Comparison of ENCODE assay signal across 10 cellular contexts in the genomic region with DNA sequence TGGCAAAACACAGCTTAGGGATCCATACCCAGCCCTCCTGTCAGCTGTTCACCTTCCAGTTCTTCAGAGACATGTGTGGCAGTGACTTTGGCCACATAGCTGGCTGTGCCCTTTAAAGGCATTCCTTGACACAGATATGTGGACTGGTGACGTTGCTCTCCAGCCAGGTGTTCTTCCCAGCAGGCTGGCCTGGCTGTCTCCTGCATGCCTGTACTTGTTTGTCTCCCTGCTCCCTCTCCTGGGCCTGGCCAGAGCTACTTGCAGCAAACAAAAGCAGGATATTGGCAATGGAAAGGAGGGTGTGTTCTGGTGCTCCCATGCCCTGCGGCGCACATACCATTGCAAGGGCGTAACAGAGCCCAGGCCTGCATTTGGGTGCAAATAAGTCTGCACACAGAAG. TPM values are rescaled to one million over a fixed set of nuclear protein-coding genes. Genes with fewer than 3 reads are reported as not detected.
DNase-seq lines count a peak whose midpoint lies in the region; ATAC-seq and TF ChIP-seq lines count a peak whose summit lies in the region.
"Had no signal": no experiment of that assay in that cellular context is flagged by ENCODE, and none has a peak within 500 bp of the region (broad histone marks: within the 10 kb centered on the region; RNA-seq: fewer than 3 reads in every experiment).

No MANE protein-coding gene starts in this region.

- peak overlapping the region; percentile 88 to 98 for H3K27ac ChIP-seq in breast epithelium
- H3K27ac ChIP-seq in suprapubic skin: peak overlapping the region; percentile 76
- H3K27ac ChIP-seq: cardiac muscle cell had no signal

- H3K4me3 ChIP-seq in breast epithelium: peak overlapping the region in 1 of 3 donors; percentile 17
- H3K4me3 ChIP-seq in suprapubic skin: no peak overlapping the region
- H3K4me3 ChIP-seq: cardiac muscle cell had no signal

- peak; percentile 69 for DNase-seq in NCI-H146 (lab: John Stamatoyannopoulos, UW)
- DNase-seq in breast epithelium (ENCODE audit: low spot score in 2 of 2): peak; percentile 88 to 99
- DNase-seq in left lobe of liver (ENCODE audit: low spot score): no peak
- peak; percentile 79 to 82 for DNase-seq in suprapubic skin (ENCODE audit: low spot score in 2 of 2)
- no peak for DNase-seq in DMS79 treated with DMSO at 0.1 percent for 48 hours (lab: John Stamatoyannopoulos, UW)
- no peak for DNase-seq in RPMI8226
- DNase-seq in NAMALWA (ENCODE audit: low spot score): no peak
- DNase-seq: DND-41, foreskin melanocyte had no signal

- intact Hi-C loops in breast epithelium (cut with DNase I; ENCODE audit: low total_unique reads): no loop called here

- no peak for TF ChIP-seq EP300 in suprapubic skin (IDR thresholded peaks at IDR 0.05)

- no peaks in the 10 kb centered on the region for H3K27me3 ChIP-seq in breast epithelium
- no peaks in the 10 kb centered on the region for H3K27me3 ChIP-seq in suprapubic skin
- H3K27me3 ChIP-seq: cardiac muscle cell had no signal

- H3K9me3 ChIP-seq in breast epithelium (no peaks in the 10 kb centered on the region), suprapubic skin (no peaks in the 10 kb centered on the region)

- TF ChIP-seq CTCF in breast epithelium (IDR thresholded peaks at IDR 0.05): peak in 2 of 3 donors; percentile 17 to 57
- TF ChIP-seq CTCF in suprapubic skin (IDR thresholded peaks at IDR 0.05): no peak

- WGBS in suprapubic skin: 52% methylated on average over 4 of the region's 4 CpGs

- ATAC-seq in left lobe of liver: peak; percentile 76

- peaks cover 4 to 37% of the 10 kb centered on the region in 2 donors for H3K4me1 ChIP-seq in breast epithelium
- peaks cover 62% of the 10 kb centered on the region for H3K4me1 ChIP-seq in suprapubic skin

- no peaks in the 10 kb centered on the region for H3K36me3 ChIP-seq in breast epithelium
- H3K36me3 ChIP-seq in suprapubic skin: peaks cover 9% of the 10 kb centered on the region
- H3K36me3 ChIP-seq: cardiac muscle cell had no signal

- TF ChIP-seq POLR2A in breast epithelium (IDR thresholded peaks at IDR 0.05) (peak; percentile 18), suprapubic skin (IDR thresholded peaks at IDR 0.05) (no peak)

RNA-seq across cellular contexts. Expression of gene PIK3IP1, which starts 38.3 kb away (rescaled TPM):
- total RNA-seq in breast epithelium (100 to 1,000 TPM in 1 of 3 donors, 10 to 100 TPM in 2; 43.3 to 109 (median 72.5) TPM), left lobe of liver (3.2 TPM), suprapubic skin (100 to 1,000 TPM in 1 of 4 donors, 10 to 100 TPM in 3; 40.7 to 126 (median 64.4) TPM)

RNA-seq across cellular contexts. Expression of gene LIMK2, which starts 41.9 kb away (rescaled TPM):
- total RNA-seq in breast epithelium: 100 to 1,000 TPM in 2 of 3 donors, 1 to 10 TPM in 1; 6.9 to 146 (median 135) TPM
- 7.3 TPM for total RNA-seq in left lobe of liver
- total RNA-seq in suprapubic skin: 100 to 1,000 TPM; 103 to 229 (median 188) TPM

Comparison
In these comparisons a context has a peak if more than half of its experiments do, and no peak if none do; other contexts are left out.
1. DNase-seq: peak in NCI-H146 (single experiment), breast epithelium (2 of 2) and suprapubic skin (2 of 2); none in left lobe of liver (single experiment), DMS79 treated with DMSO at 0.1 percent for 48 hours (single experiment), RPMI8226 (single experiment) and NAMALWA (single experiment).
2. CTCF ChIP-seq: peak in breast epithelium (2 of 3); none in suprapubic skin (0 of 2).